In the genomic region with DNA sequence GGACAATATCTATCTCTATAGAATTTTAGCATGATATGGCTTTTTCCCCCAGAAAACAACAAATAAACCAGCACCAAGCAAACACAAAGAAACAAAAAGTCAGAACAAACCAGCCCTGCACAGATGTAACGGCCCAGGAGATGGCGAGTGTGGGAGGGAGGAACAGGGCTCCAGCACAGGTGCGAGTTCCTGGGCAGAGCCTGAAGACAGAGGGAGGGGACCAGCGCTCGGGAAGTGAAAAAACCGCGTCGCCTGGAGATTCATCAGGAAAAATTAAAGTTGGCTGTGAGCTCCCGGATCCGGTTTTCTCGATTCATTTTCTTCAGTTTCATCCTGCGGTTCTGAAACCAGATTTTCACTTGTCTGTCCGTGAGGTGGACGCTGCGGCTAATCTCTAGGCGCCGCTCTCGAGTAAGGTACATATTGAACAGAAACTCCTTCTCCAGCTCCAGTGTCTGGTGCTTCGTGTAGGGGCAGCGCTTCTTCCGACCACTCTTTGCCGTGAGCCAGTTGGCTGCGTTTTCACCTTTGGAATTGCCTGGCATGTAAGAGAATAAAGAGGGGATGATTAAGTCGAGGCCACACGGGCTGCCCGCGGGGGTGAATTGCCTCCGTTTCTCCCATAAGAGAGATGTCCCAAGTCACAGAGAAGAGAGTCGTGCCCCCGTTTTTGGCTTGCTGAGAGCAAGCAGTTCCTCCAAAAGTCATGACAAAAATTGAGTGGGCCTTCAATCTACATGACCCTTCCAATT, we compare ENCODE assay signal across 9 cellular contexts. TPM values are rescaled to one million over a fixed set of nuclear protein-coding genes. Genes with fewer than 3 reads are reported as not detected.
DNase-seq lines count a peak whose midpoint lies in the region; ATAC-seq, FAIRE-seq and TF ChIP-seq lines count a peak whose summit lies in the region.
"Had no signal": no experiment of that assay in that cellular context is flagged by ENCODE, and none has a peak within 500 bp of the region (broad histone marks: within the 10 kb centered on the region; RNA-seq: fewer than 3 reads in every experiment).

No MANE protein-coding gene starts in this region.

- FAIRE-seq in G401.6 (lab: Jason Lieb, UNC) (peak; percentile 46), D721Med (lab: Jason Lieb, UNC) (no peak), HTR-8/SVneo (lab: Jason Lieb, UNC) (no peak)

- H3K27me3 Mint-ChIP-seq in activated CD4-positive, alpha-beta memory T cell treated with anti-CD3 and anti-CD28 coated beads for 36 hours, result peaks cover 74% of the 10 kb centered on the region
- H3K27me3 Mint-ChIP-seq in memory B cell, result peaks cover 26% of the 10 kb centered on the region

- POLR2A ChIA-PET in AG04449 (lab: Yijun Ruan, JAX), result interaction anchor here (1.3 to 5.5 kb wide), 4 partner anchors 7 to 1315 kb away, joined by 6 to 53 read pairs (median 21); a partner anchor contains a TSS
- POLR2A ChIA-PET in activated CD4-positive, alpha-beta memory T cell treated with anti-CD3 and anti-CD28 coated beads for 36 hours (lab: Charles Lee), result no interaction called here

- TF ChIP-seq CTCF in AG04449 (IDR thresholded peaks at IDR 0.05; ENCODE audit: insufficient read depth, low read length, missing control alignments), result no peak
- no peak for TF ChIP-seq CTCF in D721Med (IDR thresholded peaks at IDR 0.05; ENCODE audit: insufficient read depth, missing control alignments)

- no peak for DNase-seq in AG04449 (ENCODE audit: low read depth, low spot score)
- DNase-seq in activated CD4-positive, alpha-beta memory T cell treated with anti-CD3 and anti-CD28 coated beads for 36 hours, result peak; percentile 18
- no peak for DNase-seq in memory B cell (ENCODE audit: low spot score in 2 of 2)
- no peak for DNase-seq in D721Med (ENCODE audit: insufficient read length, low spot score)
- no peak for DNase-seq in HUDEP-2 (lab: John Stamatoyannopoulos, UW; ENCODE audit: unreplicated experiment in 76 of 76)
- no peak for DNase-seq in HTR-8/SVneo (ENCODE audit: insufficient read length, low spot score)

- H3K4me3 ChIP-seq in AG04449 (ENCODE audit: low read depth, low read length), result peak overlapping the region; percentile 75

- ATAC-seq in memory B cell (ENCODE audit: low read depth), result no peak
- ATAC-seq in GM21619 (IDR thresholded peaks at IDR 0.05; ENCODE audit: unreplicated experiment), result no peak

- H3K4me1 Mint-ChIP-seq in activated CD4-positive, alpha-beta memory T cell treated with anti-CD3 and anti-CD28 coated beads for 36 hours (ENCODE audit: low read depth), result peaks cover 28% of the 10 kb centered on the region
- H3K4me1 Mint-ChIP-seq in memory B cell, result peaks cover 6% of the 10 kb centered on the region

- peak overlapping the region; percentile 33 for H3K27ac Mint-ChIP-seq in activated CD4-positive, alpha-beta memory T cell treated with anti-CD3 and anti-CD28 coated beads for 36 hours
- H3K27ac Mint-ChIP-seq in memory B cell, result peak overlapping the region; percentile 85

- CTCF ChIA-PET in AG04449 (lab: Yijun Ruan, JAX), result interaction anchor here (1.0 to 9.5 kb wide), 6 partner anchors 7 to 1320 kb away, joined by 3 to 117 read pairs (median 4); a partner anchor contains a TSS
- CTCF ChIA-PET in activated CD4-positive, alpha-beta memory T cell treated with anti-CD3 and anti-CD28 coated beads for 36 hours (lab: Charles Lee), result interaction anchor here (1.0 kb wide), 1 partner anchor 15 kb away, joined by 3 read pairs; no protein-coding TSS in a partner anchor

- peak overlapping the region; percentile 57 for H3K4me3 Mint-ChIP-seq in activated CD4-positive, alpha-beta memory T cell treated with anti-CD3 and anti-CD28 coated beads for 36 hours
- peak overlapping the region; percentile 70 for H3K4me3 Mint-ChIP-seq in memory B cell

- intact Hi-C loops in activated CD4-positive, alpha-beta memory T cell treated with anti-CD3 and anti-CD28 coated beads for 36 hours (cut with micrococcal nuclease), result loop anchor here (2.0 kb wide), 1 partner anchor 17 kb away; no protein-coding TSS in a partner anchor

- no peaks in the 10 kb centered on the region for H3K9me3 Mint-ChIP-seq in activated CD4-positive, alpha-beta memory T cell treated with anti-CD3 and anti-CD28 coated beads for 36 hours
- peaks cover 2% of the 10 kb centered on the region for H3K9me3 Mint-ChIP-seq in memory B cell

- H3K36me3 Mint-ChIP-seq in activated CD4-positive, alpha-beta memory T cell treated with anti-CD3 and anti-CD28 coated beads for 36 hours, result peaks cover 3% of the 10 kb centered on the region
- H3K36me3 Mint-ChIP-seq in memory B cell, result no peaks in the 10 kb centered on the region

RNA-seq across cellular contexts. Expression of a gene that starts 2.3 kb away (rescaled TPM):
- total RNA-seq in activated CD4-positive, alpha-beta memory T cell treated with anti-CD3 and anti-CD28 coated beads for 36 hours, result not detected

RNA-seq across cellular contexts. Expression of a gene that starts 6.5 kb away (rescaled TPM):
- under 1 TPM in 1 of 2 experiments, not detected in 1; 0.19 TPM for total RNA-seq in activated CD4-positive, alpha-beta memory T cell treated with anti-CD3 and anti-CD28 coated beads for 36 hours
- total RNA-seq: fibroblast of lung had no signal

RNA-seq across cellular contexts. Expression of a gene that starts 13.2 kb away (rescaled TPM):
- not detected for total RNA-seq in activated CD4-positive, alpha-beta memory T cell treated with anti-CD3 and anti-CD28 coated beads for 36 hours
- total RNA-seq: fibroblast of lung had no signal

RNA-seq across cellular contexts. Expression of a gene that starts 15.3 kb away (rescaled TPM):
- total RNA-seq in activated CD4-positive, alpha-beta memory T cell treated with anti-CD3 and anti-CD28 coated beads for 36 hours, result not detected

RNA-seq across cellular contexts. Expression of a gene that starts 19.4 kb away (rescaled TPM):
- not detected for total RNA-seq in activated CD4-positive, alpha-beta memory T cell treated with anti-CD3 and anti-CD28 coated beads for 36 hours
